Comparison of ENCODE assay signal across 15 cellular contexts in the genomic region with DNA sequence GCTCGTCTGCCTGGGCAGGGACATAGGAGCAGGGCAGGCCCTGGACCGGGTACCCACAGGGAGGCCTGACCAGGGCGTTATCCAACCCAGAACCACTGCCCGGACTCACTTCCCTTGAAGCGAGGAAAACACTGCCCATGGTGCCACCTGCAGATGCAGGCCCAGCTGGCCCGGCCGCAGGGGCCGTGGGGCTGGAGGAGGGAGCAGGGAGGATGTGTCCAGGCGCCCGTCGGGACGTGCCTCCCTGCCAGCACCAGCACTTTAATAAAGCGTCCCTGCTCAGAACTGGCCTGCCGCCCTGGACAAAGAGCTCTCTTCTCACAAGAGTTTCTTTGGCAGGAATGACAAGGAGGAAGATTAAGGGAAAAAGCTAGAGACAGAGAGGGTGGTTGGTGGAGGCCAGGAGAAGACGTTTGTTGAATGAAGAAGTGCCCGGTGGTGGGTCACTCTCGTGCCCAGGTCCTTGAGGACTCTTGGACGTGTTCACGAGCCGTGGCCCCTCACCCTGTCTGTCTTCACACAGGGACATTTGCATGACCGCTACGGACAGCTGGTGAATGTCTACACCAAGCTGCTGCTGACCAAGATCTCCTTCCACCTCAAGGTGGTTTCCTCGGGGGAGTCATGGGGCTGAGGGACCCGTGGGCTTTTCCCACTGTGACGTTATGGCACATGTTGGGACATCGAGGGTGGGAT. TPM values are rescaled to one million over a fixed set of nuclear protein-coding genes. Genes with fewer than 3 reads are reported as not detected.
DNase-seq lines count a peak whose midpoint lies in the region; ATAC-seq, FAIRE-seq and TF ChIP-seq lines count a peak whose summit lies in the region.
"Had no signal": no experiment of that assay in that cellular context is flagged by ENCODE, and none has a peak within 500 bp of the region (broad histone marks: within the 10 kb centered on the region; RNA-seq: fewer than 3 reads in every experiment).

No MANE protein-coding gene starts in this region.

- H3K4me2 ChIP-seq in astrocyte (ENCODE audit: low read length): no peak overlapping the region

- WGBS in right cardiac atrium: 65% methylated on average over 26 of the region's 26 CpGs

- H3K36me3 Mint-ChIP-seq in astrocyte (ENCODE audit: low read depth, unreplicated experiment): peaks cover 5% of the 10 kb centered on the region

- H3K4me1 Mint-ChIP-seq in astrocyte (ENCODE audit: low read depth, unreplicated experiment): peaks cover 12% of the 10 kb centered on the region

- H4K20me1 ChIP-seq in astrocyte (ENCODE audit: insufficient read depth, low read length): peaks cover 3% of the 10 kb centered on the region

- H3K9me3 ChIP-seq in astrocyte (ENCODE audit: insufficient read depth, low read depth, low read length): no peaks in the 10 kb centered on the region
- H3K9me3 ChIP-seq in right cardiac atrium (ENCODE audit: control insufficient read depth, low read length): no peaks in the 10 kb centered on the region
- no peaks in the 10 kb centered on the region for H3K9me3 ChIP-seq in uterus

- DNase-seq in Ammon's horn (ENCODE audit: low spot score) (peak; percentile 87), astrocyte (ENCODE audit: low read depth) (no peak), right cardiac atrium (peak in 2 of 3 donors; percentile 82 to 84), putamen (ENCODE audit: low spot score) (peak; percentile 68), uterus (no peak), NCI-H226 (no peak)
- DNase-seq in stimulated activated CD4-positive, alpha-beta T cell treated with anti-CD3 and anti-CD28 coated beads, Interleukin-2, amount 100 ng/mL, for 24 hours: no peak
- DNase-seq: cerebellar nuclear complex, DMS153, left colon, NCI-H1436, NCI-H2227 treated with DMSO at 0.1 percent for 48 hours, PC-3 had no signal

- intact Hi-C loops in right cardiac atrium (cut with DNase I): no loop called here
- intact Hi-C loops in uterus (cut with DNase I; ENCODE audit: low total_unique reads): no loop called here

- H3K9ac ChIP-seq in astrocyte (ENCODE audit: low read length): no peak overlapping the region

- peaks cover 18% of the 10 kb centered on the region for H3K4me1 ChIP-seq in astrocyte (ENCODE audit: insufficient read depth, low read length)
- H3K4me1 ChIP-seq in right cardiac atrium (ENCODE audit: control insufficient read depth, insufficient read depth, low read length): peaks cover 10% of the 10 kb centered on the region
- H3K4me1 ChIP-seq in uterus: no peaks in the 10 kb centered on the region

- no peak for FAIRE-seq in astrocyte (lab: Jason Lieb, UNC)

- TF ChIP-seq CTCF in astrocyte (IDR thresholded peaks at IDR 0.05; ENCODE audit: insufficient read depth, low read depth, low read length) (no peak), uterus (IDR thresholded peaks at IDR 0.05) (no peak)

- H2AFZ ChIP-seq in astrocyte (ENCODE audit: low read depth, low read length): no peak overlapping the region

- H3K4me3 Mint-ChIP-seq in astrocyte (ENCODE audit: unreplicated experiment): no peak overlapping the region
- H3K4me3 Mint-ChIP-seq: activated T-helper 1 cell treated with anti-CD3 and anti-CD28 coated beads, Interleukin-12 subunit alpha, Interleukin-12 subunit beta, Interleukin-2, Interleukin-4 antibody, amounts not matched to agents 30 ng/mL and 10 ng/mL and 1 ng/mL, durations not matched to agents 14 hours and 24 hours and 36 hours had no signal

- H3K79me2 ChIP-seq in astrocyte (ENCODE audit: insufficient read depth, low read length): peaks cover 7% of the 10 kb centered on the region

- no peak for TF ChIP-seq POLR2A in uterus (IDR thresholded peaks at IDR 0.05)

- no peaks in the 10 kb centered on the region for H3K27me3 Mint-ChIP-seq in astrocyte (ENCODE audit: low read depth, unreplicated experiment)

- H3K27ac ChIP-seq in astrocyte (ENCODE audit: low read depth, low read length): no peak overlapping the region
- peak overlapping the region; percentile 8 for H3K27ac ChIP-seq in right cardiac atrium (ENCODE audit: low read length)
- no peak overlapping the region for H3K27ac ChIP-seq in uterus

- H3K4me3 ChIP-seq in astrocyte (ENCODE audit: insufficient read depth, low read depth, low read length) (no peak overlapping the region), right cardiac atrium (ENCODE audit: low read length) (no peak overlapping the region), uterus (no peak overlapping the region)

- peak overlapping the region; percentile 15 for H3K27ac Mint-ChIP-seq in astrocyte (ENCODE audit: unreplicated experiment)
- H3K27ac Mint-ChIP-seq: activated T-helper 1 cell treated with anti-CD3 and anti-CD28 coated beads, Interleukin-12 subunit alpha, Interleukin-12 subunit beta, Interleukin-2, Interleukin-4 antibody, amounts not matched to agents 30 ng/mL and 10 ng/mL and 1 ng/mL, durations not matched to agents 14 hours and 24 hours and 36 hours had no signal

- H3K36me3 ChIP-seq in astrocyte (ENCODE audit: insufficient read depth, low read length): no peaks in the 10 kb centered on the region
- no peaks in the 10 kb centered on the region for H3K36me3 ChIP-seq in uterus

- H3K27me3 ChIP-seq in astrocyte (ENCODE audit: insufficient read depth, low read length): no peaks in the 10 kb centered on the region
- no peaks in the 10 kb centered on the region for H3K27me3 ChIP-seq in right cardiac atrium (ENCODE audit: control insufficient read depth, insufficient read depth)
- no peaks in the 10 kb centered on the region for H3K27me3 ChIP-seq in uterus

- ATAC-seq in right cardiac atrium (peak; percentile 38 to 69), HG03045 (IDR thresholded peaks at IDR 0.05; ENCODE audit: unreplicated experiment) (no peak)
- ATAC-seq: left colon, PC-3 had no signal

- no peaks in the 10 kb centered on the region for H3K9me3 Mint-ChIP-seq in astrocyte (ENCODE audit: unreplicated experiment)
- H3K9me3 Mint-ChIP-seq: activated T-helper 1 cell treated with anti-CD3 and anti-CD28 coated beads, Interleukin-12 subunit alpha, Interleukin-12 subunit beta, Interleukin-2, Interleukin-4 antibody, amounts not matched to agents 30 ng/mL and 10 ng/mL and 1 ng/mL, durations not matched to agents 14 hours and 24 hours and 36 hours had no signal

RNA-seq across cellular contexts. Expression of a gene that starts 14.2 kb away (rescaled TPM):
- 21.3 and 22.2 TPM in 2 replicates for total RNA-seq in astrocyte
- 10 to 100 TPM; 25.0 to 48.7 (median 34.2) TPM for total RNA-seq in right cardiac atrium
- 34.9 TPM for polyA plus RNA-seq in right cardiac atrium
- 10 to 100 TPM in 3 of 4 donors, 1 to 10 TPM in 1; 2.9 to 31.3 (median 25.8) TPM for total RNA-seq in uterus

RNA-seq across cellular contexts. Expression of a gene that starts 46.4 kb away (rescaled TPM):
- 27.1 and 31.4 TPM in 2 replicates for total RNA-seq in astrocyte
- total RNA-seq in right cardiac atrium: 10 to 100 TPM; 17.9 to 22.2 (median 18.9) TPM
- 21.1 TPM for polyA plus RNA-seq in right cardiac atrium
- 10 to 100 TPM in 3 of 4 donors, 1 to 10 TPM in 1; 3.3 to 21.6 (median 20.2) TPM for total RNA-seq in uterus

Comparison
In these comparisons a context has a peak if more than half of its experiments do, and no peak if none do; other contexts are left out.
1. DNase-seq: peak in Ammon's horn (single experiment), right cardiac atrium (2 of 3) and putamen (single experiment); none in astrocyte (single experiment), uterus (0 of 2), stimulated activated CD4-positive, alpha-beta T cell treated with anti-CD3 and anti-CD28 coated beads, Interleukin-2, amount 100 ng/mL, for 24 hours (0 of 2) and NCI-H226 (single experiment).